Comparison of ENCODE assay signal across 1 cellular context in the genomic region with DNA sequence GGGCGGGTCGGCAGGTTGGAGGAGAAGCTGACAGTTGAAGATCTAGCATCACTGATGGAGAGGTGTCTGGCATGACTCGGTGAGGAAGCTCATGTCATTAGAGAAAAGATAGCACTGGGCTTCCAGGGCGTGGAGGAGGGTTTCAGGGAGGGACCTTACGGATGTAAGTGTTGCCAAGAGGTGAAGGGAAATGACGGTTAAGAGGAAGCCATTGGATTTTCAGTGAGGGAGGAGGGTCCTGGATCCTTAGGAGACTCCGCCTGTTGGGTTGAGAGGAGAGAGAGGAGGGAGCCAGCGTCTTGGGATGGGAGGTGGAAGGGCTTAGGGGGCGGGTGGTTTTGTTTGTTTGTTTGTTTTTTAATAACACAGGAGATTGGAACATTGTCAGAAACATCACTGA.
TF ChIP-seq lines count a peak whose summit lies in the region.

No MANE protein-coding gene starts in this region.

TF ChIP-seq in K562, 482 proteins besides CTCF, POLR2A, EP300 and RAD21 (continued from another document):
- TF ChIP-seq, protein P1, sequence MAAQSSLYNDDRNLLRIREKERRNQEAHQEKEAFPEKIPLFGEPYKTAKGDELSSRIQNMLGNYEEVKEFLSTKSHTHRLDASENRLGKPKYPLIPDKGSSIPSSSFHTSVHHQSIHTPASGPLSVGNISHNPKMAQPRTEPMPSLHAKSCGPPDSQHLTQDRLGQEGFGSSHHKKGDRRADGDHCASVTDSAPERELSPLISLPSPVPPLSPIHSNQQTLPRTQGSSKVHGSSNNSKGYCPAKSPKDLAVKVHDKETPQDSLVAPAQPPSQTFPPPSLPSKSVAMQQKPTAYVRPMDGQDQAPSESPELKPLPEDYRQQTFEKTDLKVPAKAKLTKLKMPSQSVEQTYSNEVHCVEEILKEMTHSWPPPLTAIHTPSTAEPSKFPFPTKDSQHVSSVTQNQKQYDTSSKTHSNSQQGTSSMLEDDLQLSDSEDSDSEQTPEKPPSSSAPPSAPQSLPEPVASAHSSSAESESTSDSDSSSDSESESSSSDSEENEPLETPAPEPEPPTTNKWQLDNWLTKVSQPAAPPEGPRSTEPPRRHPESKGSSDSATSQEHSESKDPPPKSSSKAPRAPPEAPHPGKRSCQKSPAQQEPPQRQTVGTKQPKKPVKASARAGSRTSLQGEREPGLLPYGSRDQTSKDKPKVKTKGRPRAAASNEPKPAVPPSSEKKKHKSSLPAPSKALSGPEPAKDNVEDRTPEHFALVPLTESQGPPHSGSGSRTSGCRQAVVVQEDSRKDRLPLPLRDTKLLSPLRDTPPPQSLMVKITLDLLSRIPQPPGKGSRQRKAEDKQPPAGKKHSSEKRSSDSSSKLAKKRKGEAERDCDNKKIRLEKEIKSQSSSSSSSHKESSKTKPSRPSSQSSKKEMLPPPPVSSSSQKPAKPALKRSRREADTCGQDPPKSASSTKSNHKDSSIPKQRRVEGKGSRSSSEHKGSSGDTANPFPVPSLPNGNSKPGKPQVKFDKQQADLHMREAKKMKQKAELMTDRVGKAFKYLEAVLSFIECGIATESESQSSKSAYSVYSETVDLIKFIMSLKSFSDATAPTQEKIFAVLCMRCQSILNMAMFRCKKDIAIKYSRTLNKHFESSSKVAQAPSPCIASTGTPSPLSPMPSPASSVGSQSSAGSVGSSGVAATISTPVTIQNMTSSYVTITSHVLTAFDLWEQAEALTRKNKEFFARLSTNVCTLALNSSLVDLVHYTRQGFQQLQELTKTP (IDR thresholded peaks at IDR 0.05; ENCODE audit: low read depth in 1 of 2, partially characterized antibody in 2 of 2): no peak
- TF ChIP-seq, protein P2, sequence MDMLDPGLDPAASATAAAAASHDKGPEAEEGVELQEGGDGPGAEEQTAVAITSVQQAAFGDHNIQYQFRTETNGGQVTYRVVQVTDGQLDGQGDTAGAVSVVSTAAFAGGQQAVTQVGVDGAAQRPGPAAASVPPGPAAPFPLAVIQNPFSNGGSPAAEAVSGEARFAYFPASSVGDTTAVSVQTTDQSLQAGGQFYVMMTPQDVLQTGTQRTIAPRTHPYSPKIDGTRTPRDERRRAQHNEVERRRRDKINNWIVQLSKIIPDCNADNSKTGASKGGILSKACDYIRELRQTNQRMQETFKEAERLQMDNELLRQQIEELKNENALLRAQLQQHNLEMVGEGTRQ (CRISPR knock-in tag; IDR thresholded peaks at IDR 0.05): no peak
TF ChIP-seq in K562: peak in this region for 1.
